ENCODE assay signal across 8 cellular contexts in the genomic region with DNA sequence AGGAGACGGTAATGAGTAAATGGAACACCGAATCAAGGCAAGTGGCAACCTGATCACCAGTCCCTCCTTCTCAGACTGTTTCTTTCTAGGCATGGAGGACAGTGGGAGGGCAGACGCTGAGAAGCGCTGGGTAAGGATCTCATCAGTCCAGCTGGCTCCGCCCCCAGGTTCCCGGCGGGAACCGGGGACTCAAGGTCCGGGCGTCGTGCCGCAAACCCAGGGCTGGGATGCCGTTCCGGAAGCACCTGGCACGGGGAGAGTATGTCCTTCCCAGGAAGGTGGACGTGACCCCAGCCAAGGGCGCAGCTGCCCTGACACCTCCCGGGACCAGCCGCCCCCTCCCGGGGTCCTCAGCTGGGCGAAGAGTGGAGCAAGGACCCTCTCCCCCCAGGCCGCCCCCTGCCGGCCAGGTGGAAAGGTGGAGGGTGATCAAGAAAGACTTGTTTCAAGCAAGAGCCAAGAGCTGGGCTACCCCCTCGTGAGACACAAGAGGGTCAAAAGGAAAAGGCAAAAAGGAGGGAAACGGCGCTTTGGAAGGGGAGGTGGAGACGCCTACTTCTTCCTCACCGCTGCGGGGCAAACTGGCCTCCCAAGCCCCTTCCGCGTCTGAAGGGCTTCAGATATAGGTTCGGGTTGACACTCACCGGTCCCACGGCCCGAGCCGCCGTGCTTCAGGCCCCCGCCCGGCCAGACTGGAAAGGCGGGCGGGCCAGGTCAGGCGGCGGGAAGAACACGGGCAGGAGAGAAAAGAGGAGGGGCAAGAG. TPM values are rescaled to one million over a fixed set of nuclear protein-coding genes. Genes with fewer than 3 reads are reported as not detected.
DNase-seq lines count a peak whose midpoint lies in the region; ATAC-seq and TF ChIP-seq lines count a peak whose summit lies in the region.

A gene with protein sequence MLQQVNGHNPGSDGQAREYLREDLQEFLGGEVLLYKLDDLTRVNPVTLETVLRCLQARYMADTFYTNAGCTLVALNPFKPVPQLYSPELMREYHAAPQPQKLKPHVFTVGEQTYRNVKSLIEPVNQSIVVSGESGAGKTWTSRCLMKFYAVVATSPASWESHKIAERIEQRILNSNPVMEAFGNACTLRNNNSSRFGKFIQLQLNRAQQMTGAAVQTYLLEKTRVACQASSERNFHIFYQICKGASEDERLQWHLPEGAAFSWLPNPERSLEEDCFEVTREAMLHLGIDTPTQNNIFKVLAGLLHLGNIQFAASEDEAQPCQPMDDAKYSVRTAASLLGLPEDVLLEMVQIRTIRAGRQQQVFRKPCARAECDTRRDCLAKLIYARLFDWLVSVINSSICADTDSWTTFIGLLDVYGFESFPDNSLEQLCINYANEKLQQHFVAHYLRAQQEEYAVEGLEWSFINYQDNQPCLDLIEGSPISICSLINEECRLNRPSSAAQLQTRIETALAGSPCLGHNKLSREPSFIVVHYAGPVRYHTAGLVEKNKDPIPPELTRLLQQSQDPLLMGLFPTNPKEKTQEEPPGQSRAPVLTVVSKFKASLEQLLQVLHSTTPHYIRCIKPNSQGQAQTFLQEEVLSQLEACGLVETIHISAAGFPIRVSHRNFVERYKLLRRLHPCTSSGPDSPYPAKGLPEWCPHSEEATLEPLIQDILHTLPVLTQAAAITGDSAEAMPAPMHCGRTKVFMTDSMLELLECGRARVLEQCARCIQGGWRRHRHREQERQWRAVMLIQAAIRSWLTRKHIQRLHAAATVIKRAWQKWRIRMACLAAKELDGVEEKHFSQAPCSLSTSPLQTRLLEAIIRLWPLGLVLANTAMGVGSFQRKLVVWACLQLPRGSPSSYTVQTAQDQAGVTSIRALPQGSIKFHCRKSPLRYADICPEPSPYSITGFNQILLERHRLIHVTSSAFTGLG (minus strand): TSS at position 752 of the 764 bp plus-strand sequence. CDS start 2,330 bp downstream, outside the sequence.

- peak within 1 kb of the TSS; percentile 69 to 95 (median 80) for H3K4me3 ChIP-seq in Peyer's patch
- H3K4me3 ChIP-seq in neural cell (ENCODE audit: low read length): peak within 1 kb of the TSS; percentile 99
- H3K4me3 ChIP-seq in tibial artery: peak within 1 kb of the TSS; percentile 78 to 98

- H3K9me3 ChIP-seq in Peyer's patch (no peaks in the 10 kb centered on the region), neural cell (ENCODE audit: low read length) (no peaks in the 10 kb centered on the region), tibial artery (no peaks in the 10 kb centered on the region)

- intact Hi-C loops in tibial artery (cut with DNase I; ENCODE audit: low total_unique reads): loop anchor here (10.0 kb wide), 1 partner anchor 49 kb away; a partner anchor contains a TSS

- TF ChIP-seq EP300 in Ishikawa (IDR thresholded peaks at IDR 0.05; ENCODE audit: borderline replicate concordance) (no peak), neural cell (conservative IDR thresholded peaks at IDR 0.05; ENCODE audit: poor library complexity, severe bottlenecking) (no peak)

- no peaks in the 10 kb centered on the region for H4K20me1 ChIP-seq in neural cell (ENCODE audit: insufficient read depth)

- DNase-seq in D341Med (ENCODE audit: low spot score): peak; percentile 86
- DNase-seq in Peyer's patch: peak; percentile 51 to 87 (median 83)
- DNase-seq in activated effector memory CD4-positive, alpha-beta T cell treated with Interleukin-2 at 50 U/mL for 16 hours: peak; percentile 38
- DNase-seq in fibroblast of the conjunctiva (ENCODE audit: low read depth): peak; percentile 14
- DNase-seq in tibial artery: peak; percentile 56 to 78

- H3K27me3 ChIP-seq in Peyer's patch (no peaks in the 10 kb centered on the region), neural cell (ENCODE audit: insufficient read depth, low read depth, low read length) (no peaks in the 10 kb centered on the region), tibial artery (no peaks in the 10 kb centered on the region)

- TF ChIP-seq POLR2A in Peyer's patch (IDR thresholded peaks at IDR 0.05): peak; percentile 8 to 38

- TF ChIP-seq CTCF in Peyer's patch (IDR thresholded peaks at IDR 0.05) (peak; percentile 24 to 58 (median 50)), neural cell (IDR thresholded peaks at IDR 0.05; ENCODE audit: poor library complexity, severe bottlenecking) (peak; percentile 67), tibial artery (IDR thresholded peaks at IDR 0.05) (peak in 1 of 2 experiments; percentile 32)

- peak within 1 kb of the TSS; percentile 96 for H2AFZ ChIP-seq in neural cell (ENCODE audit: low read depth, low read length)

- H3K79me2 ChIP-seq in neural cell (replicated peaks; ENCODE audit: insufficient read depth, low read length): no peaks in the 10 kb centered on the region

- peak within 1 kb of the TSS; percentile 90 to 99 (median 94) for H3K27ac ChIP-seq in Peyer's patch
- H3K27ac ChIP-seq in neural cell (ENCODE audit: low read length): peak within 1 kb of the TSS; percentile 83
- H3K27ac ChIP-seq in tibial artery: peak within 1 kb of the TSS; percentile 90 to 98

- H3K36me3 ChIP-seq in Peyer's patch: peaks cover 0 to 31% (median 0%) of the 10 kb centered on the region in 3 donors
- H3K36me3 ChIP-seq in neural cell (ENCODE audit: insufficient read depth, low read length): no peaks in the 10 kb centered on the region
- peaks cover 0 to 20% (median 0%) of the 10 kb centered on the region in 3 donors for H3K36me3 ChIP-seq in tibial artery

- no peaks in the 10 kb centered on the region for H3K9me2 ChIP-seq in neural cell (ENCODE audit: insufficient read depth, low read length)

- peaks cover 6% of the 10 kb centered on the region for H3F3A ChIP-seq in neural cell (ENCODE audit: insufficient read depth, low read length, poor library complexity, severe bottlenecking)

- peak; percentile 31 for ATAC-seq in GM21515 (IDR thresholded peaks at IDR 0.05; ENCODE audit: unreplicated experiment)

- H3K4me2 ChIP-seq in neural cell (ENCODE audit: low read length): peak within 1 kb of the TSS; percentile 57

- H3K9ac ChIP-seq in neural cell (ENCODE audit: low read length): peak within 1 kb of the TSS; percentile 84

- TF ChIP-seq RAD21 in Ishikawa (IDR thresholded peaks at IDR 0.05; ENCODE audit: low read depth) (no peak), neural cell (conservative IDR thresholded peaks at IDR 0.05) (no peak)

- H3K4me1 ChIP-seq in Peyer's patch (peaks cover 0 to 7% (median 5%) of the 10 kb centered on the region in 4 donors), tibial artery (peaks cover 0 to 18% (median 8%) of the 10 kb centered on the region in 4 donors)

TF ChIP-seq in Ishikawa, 13 proteins besides CTCF, POLR2A, EP300 and RAD21 (continues in another document):
- TF ChIP-seq, protein P1, sequence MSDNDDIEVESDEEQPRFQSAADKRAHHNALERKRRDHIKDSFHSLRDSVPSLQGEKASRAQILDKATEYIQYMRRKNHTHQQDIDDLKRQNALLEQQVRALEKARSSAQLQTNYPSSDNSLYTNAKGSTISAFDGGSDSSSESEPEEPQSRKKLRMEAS (IDR thresholded peaks at IDR 0.05): peak; percentile 84
- no peak for TF ChIP-seq TEAD4 (IDR thresholded peaks at IDR 0.05)

TF ChIP-seq in neural cell, 6 proteins besides CTCF, POLR2A, EP300 and RAD21:
- TF ChIP-seq, protein P2, sequence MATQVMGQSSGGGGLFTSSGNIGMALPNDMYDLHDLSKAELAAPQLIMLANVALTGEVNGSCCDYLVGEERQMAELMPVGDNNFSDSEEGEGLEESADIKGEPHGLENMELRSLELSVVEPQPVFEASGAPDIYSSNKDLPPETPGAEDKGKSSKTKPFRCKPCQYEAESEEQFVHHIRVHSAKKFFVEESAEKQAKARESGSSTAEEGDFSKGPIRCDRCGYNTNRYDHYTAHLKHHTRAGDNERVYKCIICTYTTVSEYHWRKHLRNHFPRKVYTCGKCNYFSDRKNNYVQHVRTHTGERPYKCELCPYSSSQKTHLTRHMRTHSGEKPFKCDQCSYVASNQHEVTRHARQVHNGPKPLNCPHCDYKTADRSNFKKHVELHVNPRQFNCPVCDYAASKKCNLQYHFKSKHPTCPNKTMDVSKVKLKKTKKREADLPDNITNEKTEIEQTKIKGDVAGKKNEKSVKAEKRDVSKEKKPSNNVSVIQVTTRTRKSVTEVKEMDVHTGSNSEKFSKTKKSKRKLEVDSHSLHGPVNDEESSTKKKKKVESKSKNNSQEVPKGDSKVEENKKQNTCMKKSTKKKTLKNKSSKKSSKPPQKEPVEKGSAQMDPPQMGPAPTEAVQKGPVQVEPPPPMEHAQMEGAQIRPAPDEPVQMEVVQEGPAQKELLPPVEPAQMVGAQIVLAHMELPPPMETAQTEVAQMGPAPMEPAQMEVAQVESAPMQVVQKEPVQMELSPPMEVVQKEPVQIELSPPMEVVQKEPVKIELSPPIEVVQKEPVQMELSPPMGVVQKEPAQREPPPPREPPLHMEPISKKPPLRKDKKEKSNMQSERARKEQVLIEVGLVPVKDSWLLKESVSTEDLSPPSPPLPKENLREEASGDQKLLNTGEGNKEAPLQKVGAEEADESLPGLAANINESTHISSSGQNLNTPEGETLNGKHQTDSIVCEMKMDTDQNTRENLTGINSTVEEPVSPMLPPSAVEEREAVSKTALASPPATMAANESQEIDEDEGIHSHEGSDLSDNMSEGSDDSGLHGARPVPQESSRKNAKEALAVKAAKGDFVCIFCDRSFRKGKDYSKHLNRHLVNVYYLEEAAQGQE (IDR thresholded peaks at IDR 0.05; ENCODE audit: borderline replicate concordance): no peak
- no peak for TF ChIP-seq MXI1 (conservative IDR thresholded peaks at IDR 0.05; ENCODE audit: poor library complexity, severe bottlenecking)

RNA-seq across cellular contexts. Expression of the gene that starts here (rescaled TPM):
- 100 to 1,000 TPM; 150 to 286 (median 213) TPM for total RNA-seq in Peyer's patch
- polyA plus RNA-seq in neural cell: 51.5 and 66.7 TPM in 2 replicates
- polyA minus RNA-seq in neural cell: 58.6 and 61.1 TPM in 2 replicates

Comparison
In these comparisons a context has a peak if more than half of its experiments do, and no peak if none do; other contexts are left out.
1. Peak in every context shown above with its lines: DNase-seq, ATAC-seq, H3K4me3 ChIP-seq and H3K27ac ChIP-seq.
2. DNase-seq: peak in every context shown above with its lines; median percentile 86 in D341Med; 83 in Peyer's patch; 67 in tibial artery; 38 in activated effector memory CD4-positive, alpha-beta T cell treated with Interleukin-2 at 50 U/mL for 16 hours; 14 in fibroblast of the conjunctiva.